ENCODE assay signal across 1 cellular context in the genomic region with DNA sequence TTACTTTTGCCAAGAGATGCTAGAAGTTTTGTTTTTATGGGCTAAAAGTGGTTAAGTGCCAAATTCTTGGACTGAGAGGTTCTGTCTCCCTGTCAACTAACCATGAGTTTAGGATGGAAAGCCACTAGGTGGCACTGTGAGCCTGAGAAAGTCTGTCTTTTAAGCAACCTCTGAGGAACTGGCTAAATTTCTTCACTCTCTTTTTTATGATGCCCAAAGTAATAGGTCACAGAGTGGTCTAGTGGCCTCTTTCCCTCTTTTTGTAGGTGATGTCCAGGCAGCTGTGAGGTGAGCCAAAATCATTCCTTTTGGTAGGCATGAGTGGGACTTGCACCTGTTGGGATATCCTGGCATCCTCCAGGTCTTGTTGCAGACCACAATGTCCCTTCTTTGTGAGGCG.
TF ChIP-seq lines count a peak whose summit lies in the region.

No MANE protein-coding gene starts in this region.

TF ChIP-seq in HEK293, 187 proteins besides CTCF, POLR2A, EP300 and RAD21 (continued from another document):
- TF ChIP-seq HOXD13 (CRISPR knock-in tag; IDR thresholded peaks at IDR 0.05; ENCODE audit: borderline replicate concordance) = no peak
- peak; percentile 78; the same call in 1 of the 2 replicates for TF ChIP-seq ZNF660 (tag by site-specific recombination; IDR thresholded peaks at IDR 0.05)
- peak; percentile 91 for TF ChIP-seq ZNF654 (tag by site-specific recombination; IDR thresholded peaks at IDR 0.05; ENCODE audit: low read depth)
- TF ChIP-seq ZNF2 (tag by site-specific recombination; IDR thresholded peaks at IDR 0.05) = peak; percentile 54; the same call in 1 of the 2 replicates
TF ChIP-seq in HEK293: peak in this region for 4.
